14 cellular contexts compared by ENCODE assay signal in genomic region chr13:101727118-101727517, GRCh38.
"Had no signal": no experiment of that assay in that cellular context is flagged by ENCODE, and none has a peak within 500 bp of the region (broad histone marks: within the 10 kb centered on the region; RNA-seq: fewer than 3 reads in every experiment).

No MANE protein-coding gene starts in this region.

- H3K9ac ChIP-seq: parathyroid adenoma had no signal

- H3K36me3 ChIP-seq: cardiac muscle cell, gastroesophageal sphincter, neutrophil, thyroid gland had no signal

- ATAC-seq: activated CD4-positive, alpha-beta T cell treated with anti-CD3 and anti-CD28 coated beads for 36 hours; activated CD8-positive, alpha-beta memory T cell treated with anti-CD3 and anti-CD28 coated beads, Interleukin-2, amount 10 ng/mL, durations not matched to agents 7 days and 5 days; gastroesophageal sphincter; stimulated activated memory B cell treated with anti-CD40 and anti-IgM and Interleukin-4, amounts not matched to agents 10 μg/mL and 1 μg/mL and 100 μg/mL, for 72 hours had no signal

- H3K9me3 ChIP-seq: gastroesophageal sphincter, neutrophil, thyroid gland had no signal

- H3K4me3 ChIP-seq: cardiac muscle cell, gastroesophageal sphincter, thyroid gland had no signal

- DNase-seq: activated CD4-positive, alpha-beta memory T cell treated with anti-CD3 and anti-CD28 coated beads for 36 hours; activated CD4-positive, alpha-beta T cell treated with anti-CD3 and anti-CD28 coated beads for 36 hours; activated CD8-positive, alpha-beta memory T cell treated with anti-CD3 and anti-CD28 coated beads, Interleukin-2, amount 10 ng/mL, durations not matched to agents 7 days and 5 days; activated naive CD4-positive, alpha-beta T cell treated with anti-CD3 and anti-CD28 coated beads, Interleukin-2, amount 50 U/mL, for 16 hours; activated T-cell treated with anti-CD3 and anti-CD28 coated beads, Interleukin-2, amount 50 U/mL, for 1 hour; endodermal cell; mammary epithelial cell; naive B cell; thyroid gland had no signal

- H3K4me1 ChIP-seq: gastroesophageal sphincter, parathyroid adenoma, thyroid gland had no signal

- H2AFZ ChIP-seq: parathyroid adenoma had no signal

- H3K79me2 ChIP-seq: parathyroid adenoma had no signal

- H3K27me3 ChIP-seq: gastroesophageal sphincter, neutrophil, thyroid gland had no signal

- H3K27ac ChIP-seq: cardiac muscle cell, gastroesophageal sphincter, neutrophil, parathyroid adenoma, thyroid gland had no signal
